In genomic region chr22:29831958-29832357, GRCh38 we compare ENCODE assay signal across 19 cellular contexts.
"Had no signal": no experiment of that assay in that cellular context is flagged by ENCODE, and none has a peak within 500 bp of the region (broad histone marks: within the 10 kb centered on the region; RNA-seq: fewer than 3 reads in every experiment).

No MANE protein-coding gene starts in this region.

- DNase-seq: activated CD4-positive, alpha-beta T cell treated with anti-CD3 and anti-CD28 coated beads, Interleukin-2, amount 10 ng/mL, durations not matched to agents 24 days and 14 days; activated CD4-positive, CD25-positive, alpha-beta regulatory T cell; activated CD8-positive, alpha-beta T cell treated with anti-CD3 and anti-CD28 coated beads for 36 hours; activated naive CD4-positive, alpha-beta T cell treated with anti-CD3 and anti-CD28 coated beads for 36 hours; activated naive CD8-positive, alpha-beta T cell treated with anti-CD3 and anti-CD28 coated beads, Interleukin-2, amount 50 U/mL, for 24 hours; activated T-cell treated with anti-CD3 and anti-CD28 coated beads, Interleukin-2, amount 50 U/mL, for 1 hour; aorta; brain microvascular endothelial cell; head of caudate nucleus; nucleus accumbens; stimulated activated CD4-positive, alpha-beta T cell treated with anti-CD3 and anti-CD28 coated beads, Interleukin-15, amount 100 ng/mL, for 24 hours; stimulated activated CD4-positive, alpha-beta T cell treated with anti-CD3 and anti-CD28 coated beads, Interleukin-4, amount 100 ng/mL, for 1 hour; stomach; T-helper 1 cell; T1000 had no signal

- FAIRE-seq: frontal cortex, urothelium cell line had no signal

- H3K27ac ChIP-seq: brain microvascular endothelial cell, coronary artery had no signal

- H3K27me3 ChIP-seq: brain microvascular endothelial cell, stomach had no signal

- ATAC-seq: activated CD8-positive, alpha-beta T cell treated with anti-CD3 and anti-CD28 coated beads for 36 hours; activated naive CD8-positive, alpha-beta T cell treated with anti-CD3 and anti-CD28 coated beads, Interleukin-2, amount 50 U/mL, for 24 hours; natural killer cell treated with Interleukin-12 subunit alpha and Interleukin-12 subunit beta and Interleukin-15 and Interleukin-18, amount 100 ng/mL, for 72 hours had no signal

- H3K9me3 ChIP-seq: stomach had no signal

- H3K4me3 ChIP-seq: coronary artery, stomach had no signal
